1 cellular context compared by ENCODE assay signal in the genomic region with DNA sequence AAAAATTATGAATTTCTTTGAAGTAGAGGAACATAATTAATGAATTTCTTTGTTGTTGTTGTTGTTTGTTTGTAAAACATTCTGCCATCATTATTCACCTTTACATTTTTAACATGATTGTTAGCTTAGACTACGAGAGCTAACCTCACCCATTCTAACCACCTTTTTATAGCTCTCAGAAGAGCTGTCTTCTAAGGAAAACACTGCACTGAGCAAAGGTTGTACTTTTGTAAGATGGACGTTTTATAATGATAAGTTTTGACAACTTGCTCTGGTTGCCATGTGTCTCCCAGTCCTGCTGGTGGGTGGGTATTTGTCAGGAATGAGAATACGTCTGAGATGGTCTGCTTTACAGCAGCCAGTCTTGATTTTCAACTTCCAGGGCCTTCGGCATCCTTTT.
TF ChIP-seq lines count a peak whose summit lies in the region.

No MANE protein-coding gene starts in this region.

TF ChIP-seq in SK-N-SH, 30 proteins besides CTCF, POLR2A, EP300 and RAD21 (continued from another document):
- TF ChIP-seq, protein P1, sequence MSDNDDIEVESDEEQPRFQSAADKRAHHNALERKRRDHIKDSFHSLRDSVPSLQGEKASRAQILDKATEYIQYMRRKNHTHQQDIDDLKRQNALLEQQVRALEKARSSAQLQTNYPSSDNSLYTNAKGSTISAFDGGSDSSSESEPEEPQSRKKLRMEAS (IDR thresholded peaks at IDR 0.05; ENCODE audit: low read depth), result no peak
- TF ChIP-seq CHD2 (IDR thresholded peaks at IDR 0.05; ENCODE audit: low read length, partially characterized antibody), result no peak
- TF ChIP-seq, protein P2, sequence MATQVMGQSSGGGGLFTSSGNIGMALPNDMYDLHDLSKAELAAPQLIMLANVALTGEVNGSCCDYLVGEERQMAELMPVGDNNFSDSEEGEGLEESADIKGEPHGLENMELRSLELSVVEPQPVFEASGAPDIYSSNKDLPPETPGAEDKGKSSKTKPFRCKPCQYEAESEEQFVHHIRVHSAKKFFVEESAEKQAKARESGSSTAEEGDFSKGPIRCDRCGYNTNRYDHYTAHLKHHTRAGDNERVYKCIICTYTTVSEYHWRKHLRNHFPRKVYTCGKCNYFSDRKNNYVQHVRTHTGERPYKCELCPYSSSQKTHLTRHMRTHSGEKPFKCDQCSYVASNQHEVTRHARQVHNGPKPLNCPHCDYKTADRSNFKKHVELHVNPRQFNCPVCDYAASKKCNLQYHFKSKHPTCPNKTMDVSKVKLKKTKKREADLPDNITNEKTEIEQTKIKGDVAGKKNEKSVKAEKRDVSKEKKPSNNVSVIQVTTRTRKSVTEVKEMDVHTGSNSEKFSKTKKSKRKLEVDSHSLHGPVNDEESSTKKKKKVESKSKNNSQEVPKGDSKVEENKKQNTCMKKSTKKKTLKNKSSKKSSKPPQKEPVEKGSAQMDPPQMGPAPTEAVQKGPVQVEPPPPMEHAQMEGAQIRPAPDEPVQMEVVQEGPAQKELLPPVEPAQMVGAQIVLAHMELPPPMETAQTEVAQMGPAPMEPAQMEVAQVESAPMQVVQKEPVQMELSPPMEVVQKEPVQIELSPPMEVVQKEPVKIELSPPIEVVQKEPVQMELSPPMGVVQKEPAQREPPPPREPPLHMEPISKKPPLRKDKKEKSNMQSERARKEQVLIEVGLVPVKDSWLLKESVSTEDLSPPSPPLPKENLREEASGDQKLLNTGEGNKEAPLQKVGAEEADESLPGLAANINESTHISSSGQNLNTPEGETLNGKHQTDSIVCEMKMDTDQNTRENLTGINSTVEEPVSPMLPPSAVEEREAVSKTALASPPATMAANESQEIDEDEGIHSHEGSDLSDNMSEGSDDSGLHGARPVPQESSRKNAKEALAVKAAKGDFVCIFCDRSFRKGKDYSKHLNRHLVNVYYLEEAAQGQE (IDR thresholded peaks at IDR 0.05; ENCODE audit: low read depth, low read length), result no peak
